Comparison of ENCODE assay signal across 1 cellular context in genomic region chr10:102394801-102395676, GRCh38.
TF ChIP-seq lines count a peak whose summit lies in the region.

No MANE protein-coding gene starts in this region.

TF ChIP-seq in GM12878, 131 proteins besides CTCF, POLR2A, EP300 and RAD21 (continued from another document):
- TF ChIP-seq E2F4 (IDR thresholded peaks at IDR 0.05; ENCODE audit: low read depth, low read length): no peak
- peak; percentile 82; the same call in 1 of the 2 replicates for TF ChIP-seq LARP7 (IDR thresholded peaks at IDR 0.05)
- TF ChIP-seq MEF2A (IDR thresholded peaks at IDR 0.05; ENCODE audit: insufficient read depth, low read depth, low read length): no peak
- TF ChIP-seq SMARCA5 (IDR thresholded peaks at IDR 0.05): peak; percentile 14; the same call in 1 of the 2 replicates
- TF ChIP-seq ETV6 (conservative IDR thresholded peaks at IDR 0.05 in 1 of 2, IDR thresholded peaks at IDR 0.05 in 1 of 2; ENCODE audit: borderline replicate concordance in 1 of 2, low read depth in 1 of 2): peak in 1 of 2 experiments; percentile 20; a peak in 1 of 4 replicates
- peak; percentile 37; the same call in 1 of the 2 replicates for TF ChIP-seq CBFB (IDR thresholded peaks at IDR 0.05; ENCODE audit: low read depth)
- 0 out of 2 replicates have a peak, but pooled peaks have one; percentile 34 for TF ChIP-seq CHD2 (IDR thresholded peaks at IDR 0.05; ENCODE audit: borderline replicate concordance, low read depth, low read length)
- TF ChIP-seq ZSCAN29 (IDR thresholded peaks at IDR 0.05): 0 out of 2 replicates have a peak, but pooled peaks have one; percentile 23
- TF ChIP-seq TCF12 (IDR thresholded peaks at IDR 0.05; ENCODE audit: low read depth, low read length): peak; percentile 33; the same call in 1 of the 2 replicates
- peak; percentile 95 for TF ChIP-seq RELB (IDR thresholded peaks at IDR 0.05; ENCODE audit: low read depth)
- no peak for TF ChIP-seq POU2F2 (IDR thresholded peaks at IDR 0.05; ENCODE audit: borderline replicate concordance, low read depth, low read length)
- no peak for TF ChIP-seq RBBP5 (conservative IDR thresholded peaks at IDR 0.05)
- 0 out of 2 replicates have a peak, but pooled peaks have one; percentile 40 for TF ChIP-seq TAF1 (IDR thresholded peaks at IDR 0.05; ENCODE audit: borderline replicate concordance, low read depth, low read length)
- TF ChIP-seq ATF2 (IDR thresholded peaks at IDR 0.05; ENCODE audit: low read length): no peak
- TF ChIP-seq NR2F1 (conservative IDR thresholded peaks at IDR 0.05): peak; percentile 58; the same call in 1 of the 2 replicates
- TF ChIP-seq ATF7 (IDR thresholded peaks at IDR 0.05; ENCODE audit: low read depth): peak; percentile 42; the same call in 1 of the 2 replicates
- TF ChIP-seq SPI1 (IDR thresholded peaks at IDR 0.05; ENCODE audit: borderline replicate concordance, insufficient read depth, low read depth, low read length): no peak
- TF ChIP-seq KLF5 (IDR thresholded peaks at IDR 0.05; ENCODE audit: partially characterized antibody): no peak
- TF ChIP-seq MEF2B (IDR thresholded peaks at IDR 0.05; ENCODE audit: partially characterized antibody, poor library complexity, severe bottlenecking): peak; percentile 46
- peak; percentile 6; the same call in 1 of the 2 replicates for TF ChIP-seq NR2C1 (IDR thresholded peaks at IDR 0.05)
- TF ChIP-seq CEBPZ (IDR thresholded peaks at IDR 0.05; ENCODE audit: low read depth, low read length): no peak
- 0 out of 4 replicates have a peak, but pooled peaks of 1 of the 2 experiments have one; percentile 3 for TF ChIP-seq BHLHE40 (IDR thresholded peaks at IDR 0.05; ENCODE audit: borderline replicate concordance in 1 of 2, low read depth in 2 of 2, low read length in 1 of 2)
